Comparison of ENCODE assay signal across 18 cellular contexts in genomic region chr20:2656471-2657117, GRCh38. TPM values are rescaled to one million over a fixed set of nuclear protein-coding genes. Genes with fewer than 3 reads are reported as not detected.
DNase-seq lines count a peak whose midpoint lies in the region; ATAC-seq, FAIRE-seq and TF ChIP-seq lines count a peak whose summit lies in the region.
"Had no signal": no experiment of that assay in that cellular context is flagged by ENCODE, and none has a peak within 500 bp of the region (broad histone marks: within the 10 kb centered on the region; RNA-seq: fewer than 3 reads in every experiment).

No MANE protein-coding gene starts in this region.

- H3K9me3 ChIP-seq in BLaER1 (no peaks in the 10 kb centered on the region), H1 (ENCODE audit: insufficient read depth in 2 of 2, low read depth in 1 of 2, low read length in 1 of 2) (no peaks in the 10 kb centered on the region)
- H3K9me3 ChIP-seq in CD4-positive, alpha-beta memory T cell (ENCODE audit: control insufficient read depth in 1 of 2, low read length in 2 of 2) = no peaks in the 10 kb centered on the region
- H3K9me3 ChIP-seq: BE2C, Peyer's patch, sigmoid colon, thyroid gland had no signal

- TF ChIP-seq POLR2A in H1 (IDR thresholded peaks at IDR 0.05; ENCODE audit: control extremely low read depth in 1 of 2, low read depth in 2 of 2, low read length in 2 of 2) = no peak; a peak in 1 of 3 replicates

- no peak overlapping the region for H3K23ac ChIP-seq in H1 (ENCODE audit: insufficient read length)

- H3K36me3 ChIP-seq in BLaER1 = peaks cover 86% of the 10 kb centered on the region
- H3K36me3 ChIP-seq in CD4-positive, alpha-beta memory T cell (ENCODE audit: insufficient read depth, low read length) = peaks cover 72% of the 10 kb centered on the region
- peaks cover 41 to 83% (median 66%) of the 10 kb centered on the region in 4 experiments for H3K36me3 ChIP-seq in H1 (ENCODE audit: control insufficient read depth in 2 of 4, insufficient read depth in 4 of 4, low read length in 3 of 4)

- H3K79me1 ChIP-seq in H1 (ENCODE audit: low read depth, low read length) = peaks cover 9% of the 10 kb centered on the region

- H3K4me2 ChIP-seq in BLaER1 = peak overlapping the region; percentile 96; the same call in 1 of the 2 replicates
- no peak overlapping the region for H3K4me2 ChIP-seq in H1 (ENCODE audit: insufficient read depth in 1 of 2, low read depth in 2 of 2, low read length in 2 of 2)

- H3K27me3 Mint-ChIP-seq in CD4-positive, alpha-beta memory T cell = no peaks in the 10 kb centered on the region
- no peaks in the 10 kb centered on the region for H3K27me3 Mint-ChIP-seq in WTC11 (ENCODE audit: low read depth)
- H3K27me3 Mint-ChIP-seq: effector memory CD8-positive, alpha-beta T cell had no signal

- H4K91ac ChIP-seq in H1 (replicated peaks; ENCODE audit: insufficient read length, low read length) = no peak overlapping the region

- TF ChIP-seq EP300 in H1 (IDR thresholded peaks at IDR 0.05; ENCODE audit: borderline replicate concordance in 1 of 2, low read depth in 2 of 2, low read length in 2 of 2) = no peak

- WGBS in H1 (ENCODE audit: extremely low coverage in 1 of 2, insufficient coverage in 1 of 2, insufficient read length in 1 of 2, insufficient replicate concordance in 2 of 2, low coverage in 1 of 2, low lambda C conversion rate in 2 of 2, missing lambda C conversion rate in 1 of 2), 2 experiments = 89% methylated on average over 12 of the region's 12 CpGs; no CpG with 5 or more reads in 1 of the 2 experiments

- H3K4me3 Mint-ChIP-seq in CD4-positive, alpha-beta memory T cell = peak overlapping the region in 1 of 8 donors; percentile 52
- H3K4me3 Mint-ChIP-seq in WTC11 = no peak overlapping the region

- peak overlapping the region; percentile 19; the same call in 1 of the 2 replicates for H4K8ac ChIP-seq in H1 (ENCODE audit: extremely low read depth, insufficient read depth, low read length)

- H2BK15ac ChIP-seq in H1 (ENCODE audit: low read length) = no peak overlapping the region

- H3K79me2 ChIP-seq in H1 (ENCODE audit: control insufficient read depth in 1 of 2, insufficient read depth in 2 of 2, low read length in 2 of 2) = peaks cover 21 to 35% of the 10 kb centered on the region in 2 experiments

- H2BK5ac ChIP-seq in H1 (ENCODE audit: low read depth, low read length) = no peak overlapping the region

- peaks cover 20 to 65% (median 26%) of the 10 kb centered on the region in 4 donors for H3K4me1 Mint-ChIP-seq in CD4-positive, alpha-beta memory T cell
- peaks cover 19% of the 10 kb centered on the region for H3K4me1 Mint-ChIP-seq in WTC11

- TF ChIP-seq RAD21 in H1 (IDR thresholded peaks at IDR 0.05 in 1 of 2, conservative IDR thresholded peaks at IDR 0.05 in 1 of 2; ENCODE audit: low read depth in 2 of 2, low read length in 2 of 2) = no peak

- intact Hi-C loops in CD4-positive, alpha-beta memory T cell (cut with micrococcal nuclease) = no loop called here

- H3K27ac Mint-ChIP-seq in CD4-positive, alpha-beta memory T cell = peak overlapping the region in 5 of 7 donors; percentile 16 to 85 (median 27)
- peak overlapping the region; percentile 78 for H3K27ac Mint-ChIP-seq in WTC11

- DNase-seq in CD4-positive, alpha-beta memory T cell = no peak
- DNase-seq in WTC11 (ENCODE audit: low spot score) (no peak), H1 (ENCODE audit: low read depth in 1 of 2, low spot score in 2 of 2) (no peak), mesenteric fat pad (ENCODE audit: low spot score) (no peak), 8988T (no peak), NCI-H82 treated with DMSO at 0.1 percent for 48 hours (lab: John Stamatoyannopoulos, UW; ENCODE audit: unreplicated experiment) (no peak)
- DNase-seq: amniotic stem cell; BE2C; effector memory CD8-positive, alpha-beta T cell; hippocampal formation; kidney glomerular epithelial cell; NCI-H1105; NCI-H748 treated with DMSO at 0.1 percent for 48 hours; Peyer's patch; sigmoid colon; stimulated activated CD4-positive, alpha-beta T cell treated with anti-CD3 and anti-CD28 coated beads, Interleukin-2, amount 100 ng/mL, for 24 hours; thyroid gland had no signal

- no peak for FAIRE-seq in H1 (lab: Jason Lieb, UNC)

- H3K56ac ChIP-seq in H1 (replicated peaks; ENCODE audit: insufficient read length, low read depth, low read length) = no peak overlapping the region

- no peak overlapping the region for H2AK5ac ChIP-seq in H1 (ENCODE audit: low read depth, low read length)

- POLR2A ChIA-PET in CD4-positive, alpha-beta memory T cell (lab: Charles Lee; ENCODE audit: partially characterized antibody) = interaction anchor here (0.9 to 6.3 kb wide), 2 partner anchors 9 to 14 kb away, joined by 3 to 180 read pairs; partner anchors contain the start of gene IDH3B
- POLR2A ChIA-PET in WTC11 (lab: Charles Lee) = no interaction called here
- POLR2A ChIA-PET in H1 (lab: Charles Lee; ENCODE audit: partially characterized antibody) = interaction anchor here (0.6 to 28.5 kb wide), 13 partner anchors 8 to 190 kb away, joined by 3 to 463 read pairs (median 4); partner anchors contain the start of genes IDH3B, NOP56 and SNRPB

- peaks cover 70 to 84% of the 10 kb centered on the region in 2 donors for H3K36me3 Mint-ChIP-seq in CD4-positive, alpha-beta memory T cell
- peaks cover 86% of the 10 kb centered on the region for H3K36me3 Mint-ChIP-seq in WTC11

- H3K18ac ChIP-seq in H1 (ENCODE audit: extremely low read depth, low read length) = no peak overlapping the region

- H3K4ac ChIP-seq in H1 (replicated peaks; ENCODE audit: insufficient read length, low read depth, low read length) = no peak overlapping the region

- H2AFZ ChIP-seq in H1 (ENCODE audit: low read length) = no peak overlapping the region

- CTCF ChIA-PET in CD4-positive, alpha-beta memory T cell (lab: Charles Lee; ENCODE audit: partially characterized antibody) = no interaction called here
- CTCF ChIA-PET in WTC11 (lab: Charles Lee) = no interaction called here
- CTCF ChIA-PET in H1 (lab: Charles Lee; ENCODE audit: partially characterized antibody) = interaction anchor here (1.3 to 2.1 kb wide), 2 partner anchors 31 to 187 kb away, joined by 3 to 5 read pairs; no protein-coding TSS in a partner anchor

- no peak overlapping the region for H3K27ac ChIP-seq in BLaER1
- no peak overlapping the region for H3K27ac ChIP-seq in CD4-positive, alpha-beta memory T cell (ENCODE audit: low read depth, low read length)
- H3K27ac ChIP-seq in H1 (ENCODE audit: low read depth, low read length) = no peak overlapping the region
- H3K27ac ChIP-seq: Peyer's patch, sigmoid colon, thyroid gland had no signal

- H3K4me3 ChIP-seq in BLaER1 = no peak overlapping the region
- H3K4me3 ChIP-seq in CD4-positive, alpha-beta memory T cell (ENCODE audit: low read length in 2 of 2) = no peak overlapping the region
- H3K4me3 ChIP-seq in H1 (ENCODE audit: extremely low read depth in 1 of 4, insufficient read depth in 2 of 4, low read depth in 3 of 4, low read length in 4 of 4) = no peak overlapping the region
- H3K4me3 ChIP-seq: Peyer's patch, sigmoid colon, thyroid gland had no signal

- no peak overlapping the region for H4K5ac ChIP-seq in H1 (ENCODE audit: insufficient read length, low read depth, low read length)

- H3K14ac ChIP-seq in H1 (ENCODE audit: insufficient read length) = no peak overlapping the region

- TF ChIP-seq CTCF in WTC11 (IDR thresholded peaks at IDR 0.05) (no peak), H1 (IDR thresholded peaks at IDR 0.05; ENCODE audit: control extremely low read depth in 1 of 3, insufficient read depth in 1 of 3, low read depth in 1 of 3, low read length in 3 of 3) (no peak)

- H3K9ac ChIP-seq in BLaER1 (no peak overlapping the region), H1 (replicated peaks in 1 of 4; ENCODE audit: extremely low read depth in 1 of 4, low read depth in 3 of 4, low read length in 3 of 4) (no peak overlapping the region)

- no peak overlapping the region for H2BK12ac ChIP-seq in H1 (ENCODE audit: low read depth, low read length)

- H3K27me3 ChIP-seq in BLaER1 (no peaks in the 10 kb centered on the region), H1 (replicated peaks in 1 of 4; ENCODE audit: control insufficient read depth in 3 of 4, extremely low read depth in 1 of 4, insufficient read depth in 3 of 4, low read length in 3 of 4) (no peaks in the 10 kb centered on the region)
- H3K27me3 ChIP-seq in CD4-positive, alpha-beta memory T cell (ENCODE audit: insufficient read depth, low read length) = no peaks in the 10 kb centered on the region
- H3K27me3 ChIP-seq: BE2C, Peyer's patch, sigmoid colon, thyroid gland had no signal

- no peaks in the 10 kb centered on the region for H3K9me3 Mint-ChIP-seq in CD4-positive, alpha-beta memory T cell
- no peaks in the 10 kb centered on the region for H3K9me3 Mint-ChIP-seq in WTC11
- H3K9me3 Mint-ChIP-seq: effector memory CD8-positive, alpha-beta T cell had no signal

- no peak overlapping the region for H2BK120ac ChIP-seq in H1 (replicated peaks; ENCODE audit: low read depth, low read length)

- peaks cover 10% of the 10 kb centered on the region for H3K23me2 ChIP-seq in H1 (ENCODE audit: low read depth, low read length)

- H4K20me1 ChIP-seq in BLaER1 = peaks cover 85% of the 10 kb centered on the region
- H4K20me1 ChIP-seq in H1 (replicated peaks in 1 of 2; ENCODE audit: control insufficient read depth in 1 of 2, insufficient read depth in 2 of 2, low read length in 2 of 2) = peaks cover 40 to 49% of the 10 kb centered on the region in 2 experiments

- H3K4me1 ChIP-seq in BLaER1 (peaks cover 51% of the 10 kb centered on the region), H1 (replicated peaks in 1 of 4; ENCODE audit: control insufficient read depth in 3 of 4, insufficient read depth in 4 of 4, low read length in 3 of 4) (peaks cover 0 to 5% (median 3%) of the 10 kb centered on the region in 4 experiments; a peak in 5 of 7 replicates)
- peaks cover 22% of the 10 kb centered on the region for H3K4me1 ChIP-seq in CD4-positive, alpha-beta memory T cell (ENCODE audit: insufficient read depth, low read length)
- H3K4me1 ChIP-seq: BE2C had no signal

- no peak for ATAC-seq in WTC11
- ATAC-seq: effector memory CD8-positive, alpha-beta T cell had no signal

- H2BK20ac ChIP-seq in H1 (ENCODE audit: low read length) = no peak overlapping the region

RNA-seq across cellular contexts. Expression of gene NOP56, which starts 4.2 kb away (rescaled TPM):
- total RNA-seq in CD4-positive, alpha-beta memory T cell = 100 to 1,000 TPM; 258 to 270 TPM
- 100 to 1,000 TPM in 1 of 2 donors, 10 to 100 TPM in 1; 83.4 to 136 TPM for polyA plus RNA-seq in CD4-positive, alpha-beta memory T cell
- 484 to 634 TPM (median 500 TPM) in 3 replicates for total RNA-seq in WTC11 (2021)
- 668 and 677 TPM in 2 replicates for total RNA-seq in H1 (2021; fragmentation: NEBNext Ultra II Directional; extraction: Animal tissue kit (Norgen Biotek cat#: 25700))
- 364 and 391 TPM in 2 replicates for polyA plus RNA-seq in H1 (2011; rRNA removed)
- 433 TPM for polyA plus RNA-seq in H1 (2011; cell fraction: cytosol; rRNA removed)
- polyA plus RNA-seq in H1 (2011; cell fraction: nucleus; rRNA removed) = 1,642 TPM
- 603 to 679 TPM (median 649 TPM) in 4 replicates for polyA plus RNA-seq in H1 (2012, experiment 1 of 2)
- polyA plus RNA-seq in H1 (2012, experiment 2 of 2) = 135 TPM
- 937 TPM for polyA plus RNA-seq in H1 (2013, experiment 1 of 2)
- 806 TPM for polyA plus RNA-seq in H1 (2013, experiment 2 of 2)
- polyA minus RNA-seq in H1 (2011; rRNA and poly(A)+ RNA removed) = 546 and 558 TPM in 2 replicates
- 255 TPM for polyA minus RNA-seq in H1 (2011; cell fraction: cytosol; rRNA and poly(A)+ RNA removed)
- 857 TPM for polyA minus RNA-seq in H1 (2011; cell fraction: nucleus; rRNA and poly(A)+ RNA removed)
- 165 TPM for total RNA-seq in mesenteric fat pad

RNA-seq across cellular contexts. Expression of gene IDH3B, which starts 7.4 kb away (rescaled TPM):
- 10 to 100 TPM; 93.3 to 96.5 TPM for total RNA-seq in CD4-positive, alpha-beta memory T cell
- 100 to 1,000 TPM in 1 of 2 donors, 10 to 100 TPM in 1; 88.1 to 132 TPM for polyA plus RNA-seq in CD4-positive, alpha-beta memory T cell
- total RNA-seq in WTC11 (2021) (101 to 136 TPM (median 107 TPM) in 3 replicates), mesenteric fat pad (66.7 TPM)
- total RNA-seq in H1 (2021; fragmentation: NEBNext Ultra II Directional; extraction: Animal tissue kit (Norgen Biotek cat#: 25700)) = 103 and 110 TPM in 2 replicates
- 162 and 167 TPM in 2 replicates for polyA plus RNA-seq in H1 (2011; rRNA removed)
- 202 TPM for polyA plus RNA-seq in H1 (2011; cell fraction: cytosol; rRNA removed)
- polyA plus RNA-seq in H1 (2011; cell fraction: nucleus; rRNA removed) = 428 TPM
- polyA plus RNA-seq in H1 (2012, experiment 1 of 2) = 129 to 159 TPM (median 155 TPM) in 4 replicates
- polyA plus RNA-seq in H1 (2012, experiment 2 of 2) = 85.7 TPM
- polyA plus RNA-seq in H1 (2013, experiment 1 of 2) = 59.3 TPM
- polyA plus RNA-seq in H1 (2013, experiment 2 of 2) = 52.9 TPM
- 173 and 188 TPM in 2 replicates for polyA minus RNA-seq in H1 (2011; rRNA and poly(A)+ RNA removed)
- polyA minus RNA-seq in H1 (2011; cell fraction: cytosol; rRNA and poly(A)+ RNA removed) = 64.4 TPM
- 114 TPM for polyA minus RNA-seq in H1 (2011; cell fraction: nucleus; rRNA and poly(A)+ RNA removed)

RNA-seq across cellular contexts. Expression of gene EBF4, which starts 36.0 kb away (rescaled TPM):
- total RNA-seq in CD4-positive, alpha-beta memory T cell = 1 to 10 TPM; 2.8 to 3.1 TPM
- polyA plus RNA-seq in CD4-positive, alpha-beta memory T cell = under 1 TPM in 1 of 2 donors, not detected in 1; 0.65 TPM
- 2.7 to 5.0 TPM (median 3.2 TPM) in 3 replicates for total RNA-seq in WTC11 (2021)
- 1.2 and 1.6 TPM in 2 replicates for total RNA-seq in H1 (2021; fragmentation: NEBNext Ultra II Directional; extraction: Animal tissue kit (Norgen Biotek cat#: 25700))
- 2.9 and 3.6 TPM in 2 replicates for polyA plus RNA-seq in H1 (2011; rRNA removed)
- polyA plus RNA-seq in H1 (2011; cell fraction: cytosol; rRNA removed) = 2.9 TPM
- polyA plus RNA-seq in H1 (2011; cell fraction: nucleus; rRNA removed) = 16.0 TPM
- polyA plus RNA-seq in H1 (2012, experiment 1 of 2) = 3.0 to 6.6 TPM (median 3.9 TPM) in 4 replicates
- 2.3 TPM for polyA plus RNA-seq in H1 (2012, experiment 2 of 2)
- 1.5 TPM for polyA plus RNA-seq in H1 (2013, experiment 1 of 2)
- 1.2 TPM for polyA plus RNA-seq in H1 (2013, experiment 2 of 2)
- 1.7 and 2.3 TPM in 2 replicates for polyA minus RNA-seq in H1 (2011; rRNA and poly(A)+ RNA removed)
- polyA minus RNA-seq in H1 (2011; cell fraction: cytosol; rRNA and poly(A)+ RNA removed) = 1.9 TPM
- 2.4 TPM for polyA minus RNA-seq in H1 (2011; cell fraction: nucleus; rRNA and poly(A)+ RNA removed)
- 6.0 TPM for total RNA-seq in mesenteric fat pad
